ENCODE assay signal across 1 cellular context in genomic region chr1:236753964-236754363, GRCh38.
TF ChIP-seq lines count a peak whose summit lies in the region.

No MANE protein-coding gene starts in this region.

TF ChIP-seq in K562, 482 proteins besides CTCF, POLR2A, EP300 and RAD21 (continued from another document):
- TF ChIP-seq SFPQ (IDR thresholded peaks at IDR 0.05; ENCODE audit: low read depth, low read length) (no peak), RCOR1 (IDR thresholded peaks at IDR 0.05; ENCODE audit: borderline replicate concordance in 1 of 2, low read depth in 2 of 2, low read length in 2 of 2) (peak in 1 of 2 experiments; percentile 27; a peak in 1 of 4 replicates), CHD2 (IDR thresholded peaks at IDR 0.05; ENCODE audit: low read depth, low read length) (no peak), ZNF224 (CRISPR knock-in tag; IDR thresholded peaks at IDR 0.05) (no peak), TCF7L2 (IDR thresholded peaks at IDR 0.05; ENCODE audit: low read depth, low read length) (no peak), POLR2G (IDR thresholded peaks at IDR 0.05; ENCODE audit: low read depth, low read length) (no peak), CBFA2T3 (IDR thresholded peaks at IDR 0.05) (peak; percentile 69), VEZF1 (CRISPR knock-in tag; IDR thresholded peaks at IDR 0.05) (peak; percentile 43; the same call in 1 of the 2 replicates), TEAD4 (IDR thresholded peaks at IDR 0.05; ENCODE audit: low read length) (peak; percentile 66), TEAD4 (CRISPR knock-in tag; IDR thresholded peaks at IDR 0.05; ENCODE audit: borderline replicate concordance) (no peak), ZKSCAN8 (CRISPR knock-in tag; IDR thresholded peaks at IDR 0.05) (no peak), TAF15 (IDR thresholded peaks at IDR 0.05; ENCODE audit: low read depth, low read length) (no peak), SLC30A9 (CRISPR knock-in tag; IDR thresholded peaks at IDR 0.05) (no peak), ZNF253 (CRISPR knock-in tag; conservative IDR thresholded peaks at IDR 0.05) (no peak), PHF21A (IDR thresholded peaks at IDR 0.05; ENCODE audit: borderline replicate concordance, low read depth) (no peak), TFAP4 (CRISPR knock-in tag; IDR thresholded peaks at IDR 0.05; ENCODE audit: borderline replicate concordance) (0 out of 2 replicates have a peak, but pooled peaks have one; percentile 18), GTF2E2 (tag; IDR thresholded peaks at IDR 0.05) (no peak), ZBTB34 (CRISPR knock-in tag; IDR thresholded peaks at IDR 0.05) (no peak), RAD51 (IDR thresholded peaks at IDR 0.05; ENCODE audit: borderline replicate concordance, low read depth) (no peak), SNIP1 (IDR thresholded peaks at IDR 0.05; ENCODE audit: low read depth) (no peak), EGR1 (conservative IDR thresholded peaks at IDR 0.05) (peak; percentile 86), KAT8 (IDR thresholded peaks at IDR 0.05; ENCODE audit: low read depth) (no peak), TCF15 (CRISPR knock-in tag; IDR thresholded peaks at IDR 0.05) (no peak), JUNB (CRISPR knock-in tag; conservative IDR thresholded peaks at IDR 0.05) (no peak), JUN (IDR thresholded peaks at IDR 0.05; ENCODE audit: borderline replicate concordance, low read depth, low read length) (no peak), JUN (CRISPR knock-in tag; IDR thresholded peaks at IDR 0.05; ENCODE audit: borderline replicate concordance) (no peak), ZNF263 (CRISPR knock-in tag; IDR thresholded peaks at IDR 0.05; ENCODE audit: borderline replicate concordance) (peak; percentile 87), CEBPG (CRISPR knock-in tag; IDR thresholded peaks at IDR 0.05) (no peak), CEBPG (tag; conservative IDR thresholded peaks at IDR 0.05 in 1 of 2, IDR thresholded peaks at IDR 0.05 in 1 of 2) (no peak), ZNF184 (CRISPR knock-in tag; IDR thresholded peaks at IDR 0.05) (no peak), CBX3 (IDR thresholded peaks at IDR 0.05; ENCODE audit: borderline replicate concordance in 1 of 2, low read length in 2 of 2) (peak in 1 of 2 experiments; percentile 35; a peak in 1 of 3 replicates), CTCFL (IDR thresholded peaks at IDR 0.05; ENCODE audit: borderline replicate concordance, insufficient read depth, low read depth, low read length, poor library complexity, severe bottlenecking) (no peak), ZNF583 (CRISPR knock-in tag; IDR thresholded peaks at IDR 0.05) (no peak), CBFA2T2 (conservative IDR thresholded peaks at IDR 0.05) (peak; percentile 30), THAP12 (CRISPR knock-in tag; IDR thresholded peaks at IDR 0.05) (no peak), E2F6 (IDR thresholded peaks at IDR 0.05; ENCODE audit: borderline replicate concordance in 1 of 2, extremely low read depth in 1 of 2, insufficient read depth in 1 of 2, insufficient read length in 1 of 2, low read depth in 1 of 2, low read length in 1 of 2, poor library complexity in 1 of 2, severe bottlenecking in 1 of 2) (peak in 1 of 2 experiments; percentile 56), ZNF830 (CRISPR knock-in tag; IDR thresholded peaks at IDR 0.05) (no peak), GTF2F1 (IDR thresholded peaks at IDR 0.05; ENCODE audit: low read depth, low read length) (no peak), CREB1 (IDR thresholded peaks at IDR 0.05) (no peak), CREB1 (CRISPR knock-in tag; IDR thresholded peaks at IDR 0.05) (no peak), CXXC5 (CRISPR knock-in tag; IDR thresholded peaks at IDR 0.05) (peak; percentile 31; the same call in 1 of the 2 replicates), FOXJ2 (tag; IDR thresholded peaks at IDR 0.05) (no peak), NFYB (IDR thresholded peaks at IDR 0.05; ENCODE audit: extremely low read depth, insufficient read length) (no peak), HNRNPK (IDR thresholded peaks at IDR 0.05; ENCODE audit: low read depth, low read length, poor library complexity, severe bottlenecking) (no peak), ZBTB12 (CRISPR knock-in tag; IDR thresholded peaks at IDR 0.05) (no peak), BHLHE40 (IDR thresholded peaks at IDR 0.05; ENCODE audit: low read length) (peak; percentile 48; the same call in 1 of the 2 replicates), MITF (IDR thresholded peaks at IDR 0.05) (peak; percentile 63; the same call in 1 of the 2 replicates)
